ENCODE assay signal across 8 cellular contexts in genomic region chr5:181173027-181173419, GRCh38. TPM values are rescaled to one million over a fixed set of nuclear protein-coding genes. Genes with fewer than 3 reads are reported as not detected.
DNase-seq lines count a peak whose midpoint lies in the region; ATAC-seq and TF ChIP-seq lines count a peak whose summit lies in the region.

No MANE protein-coding gene starts in this region.

- H3K4me1 ChIP-seq in skeletal muscle satellite cell (ENCODE audit: control insufficient read depth, insufficient read depth, low read length) (peaks cover 3% of the 10 kb centered on the region), spleen (peaks cover 0 to 41% (median 23%) of the 10 kb centered on the region in 6 donors)

- H3K36me3 ChIP-seq in skeletal muscle satellite cell (ENCODE audit: insufficient read depth, low read length) (no peaks in the 10 kb centered on the region), spleen (no peaks in the 10 kb centered on the region)

- intact Hi-C loops in spleen (cut with DNase I; ENCODE audit: low total_unique reads), result no loop called here

- H3K4me2 ChIP-seq in skeletal muscle satellite cell (ENCODE audit: low read length), result peak overlapping the region; percentile 62

- peak; percentile 79 for DNase-seq in activated T-cell treated with anti-CD3 and anti-CD28 coated beads, Interleukin-2, amount 50 U/mL, for 1 hour
- DNase-seq in activated T-cell treated with anti-CD3 and anti-CD28 coated beads for 4 hours (no peak), HL-60 (ENCODE audit: low read depth in 1 of 2, low spot score in 1 of 2) (no peak), astrocyte of the spinal cord (ENCODE audit: low read depth, low spot score) (no peak), spleen (no peak)

- in situ Hi-C loops in astrocyte of the spinal cord (cut with HindIII; ENCODE audit: low sequenced_read_pairs), result no loop called here

- TF ChIP-seq CTCF in HL-60 (IDR thresholded peaks at IDR 0.05; ENCODE audit: insufficient read depth, low read length), result no peak
- no peak for TF ChIP-seq CTCF in astrocyte of the spinal cord (IDR thresholded peaks at IDR 0.05; ENCODE audit: low read depth, low read length)
- peak in 5 of 11 experiments; percentile 12 to 77 (median 58) for TF ChIP-seq CTCF in spleen (IDR thresholded peaks at IDR 0.05 in 8 of 11, conservative IDR thresholded peaks at IDR 0.05 in 3 of 11)

- peak overlapping the region; percentile 19 for H3K4me3 ChIP-seq in HL-60 (replicated peaks; ENCODE audit: insufficient read depth, low read length)
- peak overlapping the region; percentile 14 for H3K4me3 ChIP-seq in astrocyte of the spinal cord (ENCODE audit: low read depth, low read length)
- peak overlapping the region; percentile 29 for H3K4me3 ChIP-seq in skeletal muscle satellite cell (ENCODE audit: low read length)
- H3K4me3 ChIP-seq in spleen, result peak overlapping the region in 2 of 8 donors; percentile 10 to 50

- H3K27me3 ChIP-seq in HL-60 (ENCODE audit: insufficient read depth, poor library complexity, severe bottlenecking) (peaks cover 16% of the 10 kb centered on the region), skeletal muscle satellite cell (ENCODE audit: control insufficient read depth, insufficient read depth, low read length) (peaks cover 44% of the 10 kb centered on the region), spleen (replicated peaks in 1 of 7) (peaks cover 0 to 88% (median 60%) of the 10 kb centered on the region in 7 donors)

- 3 to 6% (median 5%) methylated on average over 11 of the region's 11 CpGs for WGBS in spleen, 5 donors

- H3K27ac ChIP-seq in HL-60 (replicated peaks) (peak overlapping the region; percentile 54), spleen (peak overlapping the region in 3 of 8 donors; percentile 7 to 28 (median 10))

- H3K9me3 ChIP-seq in skeletal muscle satellite cell (replicated peaks; ENCODE audit: low read length) (no peaks in the 10 kb centered on the region), spleen (no peaks in the 10 kb centered on the region)

- ATAC-seq in HG02588 (IDR thresholded peaks at IDR 0.05; ENCODE audit: unreplicated experiment) (no peak), GM21528 (IDR thresholded peaks at IDR 0.05; ENCODE audit: low FRiP score, unreplicated experiment) (no peak)

- TF ChIP-seq POLR2A in spleen (IDR thresholded peaks at IDR 0.05), result no peak

- H3K9ac ChIP-seq in skeletal muscle satellite cell (ENCODE audit: low read depth, low read length), result no peak overlapping the region

RNA-seq across cellular contexts. Expression of gene OR2V2, which starts 25.6 kb away (rescaled TPM):
- not detected in 2 replicates for total RNA-seq in skeletal muscle satellite cell (2012; rRNA removed)
- not detected for total RNA-seq in spleen
- not detected for polyA plus RNA-seq in spleen

RNA-seq across cellular contexts. Expression of gene TRIM7, which starts 32.0 kb away (rescaled TPM):
- 4.6 and 6.8 TPM in 2 replicates for total RNA-seq in skeletal muscle satellite cell (2012; rRNA removed)
- 1 to 10 TPM in 6 of 7 donors, under 1 TPM in 1; 0.81 to 3.9 (median 1.9) TPM for total RNA-seq in spleen
- 1 to 10 TPM; 1.0 to 1.3 (median 1.2) TPM for polyA plus RNA-seq in spleen

RNA-seq across cellular contexts. Expression of gene OR2V1, which starts 42.1 kb away (rescaled TPM):
- total RNA-seq in skeletal muscle satellite cell (2012; rRNA removed), result not detected in 2 replicates
- not detected for total RNA-seq in spleen
- not detected for polyA plus RNA-seq in spleen

RNA-seq across cellular contexts. Expression of gene TRIM41, which starts 50.1 kb away (rescaled TPM):
- total RNA-seq in skeletal muscle satellite cell (2012; rRNA removed), result 11.4 and 12.5 TPM in 2 replicates
- total RNA-seq in spleen, result 10 to 100 TPM; 14.3 to 34.1 (median 26.6) TPM
- 10 to 100 TPM; 12.5 to 25.0 (median 24.1) TPM for polyA plus RNA-seq in spleen
